Comparison of ENCODE assay signal across 9 cellular contexts in the genomic region with DNA sequence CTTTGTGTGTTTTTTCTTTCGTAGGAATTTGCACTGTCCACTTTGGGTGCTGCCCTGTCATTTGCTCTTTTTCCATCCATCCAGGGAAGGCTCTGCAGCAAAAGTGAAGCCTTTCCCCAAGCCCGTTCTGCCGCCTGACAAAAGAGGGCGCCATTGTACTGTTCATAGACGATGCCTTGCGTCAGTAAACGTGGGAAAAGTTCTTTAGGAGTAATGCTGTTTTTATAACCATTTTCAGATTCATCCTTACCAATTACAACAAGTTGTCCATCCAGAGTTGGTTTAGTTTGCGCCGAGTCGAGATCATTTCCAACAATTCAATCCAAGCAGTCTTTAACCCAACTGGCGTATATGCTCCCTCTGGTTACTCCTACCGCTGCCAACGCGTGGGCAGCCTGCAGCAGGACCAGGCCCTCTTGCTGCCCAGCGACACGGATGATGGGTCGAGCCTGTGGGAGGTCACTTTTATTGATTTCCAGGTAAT. TPM values are rescaled to one million over a fixed set of nuclear protein-coding genes. Genes with fewer than 3 reads are reported as not detected.
DNase-seq lines count a peak whose midpoint lies in the region; ATAC-seq, FAIRE-seq and TF ChIP-seq lines count a peak whose summit lies in the region.
"Had no signal": no experiment of that assay in that cellular context is flagged by ENCODE, and none has a peak within 500 bp of the region (broad histone marks: within the 10 kb centered on the region; RNA-seq: fewer than 3 reads in every experiment).

No MANE protein-coding gene starts in this region.

- peak overlapping the region in 1 of 7 donors; percentile 23 for H3K27ac Mint-ChIP-seq in CD14-positive monocyte
- H3K27ac Mint-ChIP-seq in activated T-cell treated with anti-CD3 and anti-CD28 coated beads, Interleukin-2, amount 50 U/mL, for 72 hours: no peak overlapping the region
- H3K27ac Mint-ChIP-seq: IgD-negative memory B cell had no signal

- TF ChIP-seq CTCF in CD14-positive monocyte (IDR thresholded peaks at IDR 0.05): peak; percentile 57

- no peak overlapping the region for H3K4me3 Mint-ChIP-seq in CD14-positive monocyte
- H3K4me3 Mint-ChIP-seq in activated T-cell treated with anti-CD3 and anti-CD28 coated beads, Interleukin-2, amount 50 U/mL, for 72 hours: no peak overlapping the region
- H3K4me3 Mint-ChIP-seq: IgD-negative memory B cell had no signal

- H3K27me3 Mint-ChIP-seq in CD14-positive monocyte (ENCODE audit: low read depth in 3 of 3): peaks cover 0 to 1% (median under 1%) of the 10 kb centered on the region in 3 donors
- peaks cover 5% of the 10 kb centered on the region for H3K27me3 Mint-ChIP-seq in activated T-cell treated with anti-CD3 and anti-CD28 coated beads, Interleukin-2, amount 50 U/mL, for 72 hours (ENCODE audit: low read depth)

- H3K4me1 Mint-ChIP-seq in CD14-positive monocyte: peaks cover 3% of the 10 kb centered on the region
- no peaks in the 10 kb centered on the region for H3K4me1 Mint-ChIP-seq in activated T-cell treated with anti-CD3 and anti-CD28 coated beads, Interleukin-2, amount 50 U/mL, for 72 hours (ENCODE audit: low read depth)
- H3K4me1 Mint-ChIP-seq: IgD-negative memory B cell had no signal

- ATAC-seq in activated T-cell treated with anti-CD3 and anti-CD28 coated beads, Interleukin-2, amount 50 U/mL, for 72 hours (replicated peaks in 1 of 2): no peak
- ATAC-seq in GM21526 (IDR thresholded peaks at IDR 0.05; ENCODE audit: low FRiP score, unreplicated experiment) (no peak), HG03565 (IDR thresholded peaks at IDR 0.05; ENCODE audit: unreplicated experiment) (no peak)

- H3K36me3 Mint-ChIP-seq in CD14-positive monocyte: peaks cover 0 to 8% of the 10 kb centered on the region in 2 donors
- H3K36me3 Mint-ChIP-seq in activated T-cell treated with anti-CD3 and anti-CD28 coated beads, Interleukin-2, amount 50 U/mL, for 72 hours (ENCODE audit: insufficient read depth in 2 of 2): peaks cover 4 to 5% of the 10 kb centered on the region in 2 donors

- DNase-seq in CD14-positive monocyte (ENCODE audit: low spot score): no peak
- DNase-seq in H54 (ENCODE audit: insufficient read length, low spot score): peak; percentile 31
- peak; percentile 62 for DNase-seq in NCI-H460 (ENCODE audit: extremely low read depth, low read depth)
- peak; percentile 34 to 45 for DNase-seq in activated T-cell treated with anti-CD3 and anti-CD28 coated beads, Interleukin-2, amount 50 U/mL, for 72 hours
- DNase-seq in frontal cortex (ENCODE audit: low spot score in 2 of 2): peak; percentile 14 to 56
- DNase-seq in posterior cingulate gyrus: peak; percentile 38 to 95 (median 72)

- intact Hi-C loops in CD14-positive monocyte (cut with micrococcal nuclease): no loop called here
- intact Hi-C loops in posterior cingulate gyrus (cut with DNase I): no loop called here

- TF ChIP-seq POLR2A in H54 (IDR thresholded peaks at IDR 0.05; ENCODE audit: low read depth, low read length): no peak

- FAIRE-seq in H54 (lab: Jason Lieb, UNC) (peak; percentile 72), frontal cortex (lab: Jason Lieb, UNC) (peak; percentile 33)

- H3K9me3 Mint-ChIP-seq in CD14-positive monocyte: peaks cover 0 to 3% (median 0%) of the 10 kb centered on the region in 7 donors
- no peaks in the 10 kb centered on the region for H3K9me3 Mint-ChIP-seq in activated T-cell treated with anti-CD3 and anti-CD28 coated beads, Interleukin-2, amount 50 U/mL, for 72 hours

RNA-seq across cellular contexts. Expression of gene RPS23, which starts 34.3 kb away (rescaled TPM):
- polyA plus RNA-seq in CD14-positive monocyte: 1,000 to 10,000 TPM; 1,200 to 1,267 TPM
- 11,275 and 11,871 TPM in 2 replicates for total RNA-seq in NCI-H460 (2014; rRNA removed; shearing (Covaris generic))
- 2,015 and 3,324 TPM in 2 replicates for polyA plus RNA-seq in NCI-H460 (2014; cell fraction: nucleus; rRNA removed)
- 1,000 to 10,000 TPM; 3,294 to 3,622 TPM for total RNA-seq in activated T-cell treated with anti-CD3 and anti-CD28 coated beads, Interleukin-2, amount 50 U/mL, for 72 hours
- 4,680 TPM for total RNA-seq in frontal cortex
